1 cellular context compared by ENCODE assay signal in the genomic region with DNA sequence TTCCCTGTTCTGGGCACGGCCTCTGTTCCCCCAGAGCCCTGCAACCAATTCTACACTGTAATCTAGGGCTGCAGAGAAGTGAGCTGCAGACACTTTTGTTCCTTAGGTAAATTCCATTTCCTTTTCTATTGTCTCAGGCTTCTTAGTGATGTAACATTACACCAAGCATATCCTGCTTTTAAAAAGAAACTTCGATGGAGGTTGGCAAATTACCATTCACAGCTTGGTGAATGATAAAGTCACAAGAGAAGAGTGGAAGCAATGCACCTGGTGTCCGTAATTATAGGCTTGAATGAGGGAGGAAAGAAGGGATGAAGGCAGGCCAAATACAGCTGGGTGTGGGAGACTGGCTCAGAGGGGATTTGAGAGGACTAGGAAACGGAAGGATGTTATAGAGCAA.
TF ChIP-seq lines count a peak whose summit lies in the region.

No MANE protein-coding gene starts in this region.

TF ChIP-seq in H1, 55 proteins besides CTCF, POLR2A, EP300 and RAD21:
- TF ChIP-seq HDAC2 (IDR thresholded peaks at IDR 0.05; ENCODE audit: borderline replicate concordance in 1 of 2, low read depth in 2 of 2, low read length in 2 of 2) = peak in 1 of 2 experiments; percentile 60; a peak in 1 of 4 replicates
- no peak for TF ChIP-seq SAP30 (IDR thresholded peaks at IDR 0.05; ENCODE audit: insufficient read depth, insufficient replicate concordance, low read length)
- TF ChIP-seq, protein P1, sequence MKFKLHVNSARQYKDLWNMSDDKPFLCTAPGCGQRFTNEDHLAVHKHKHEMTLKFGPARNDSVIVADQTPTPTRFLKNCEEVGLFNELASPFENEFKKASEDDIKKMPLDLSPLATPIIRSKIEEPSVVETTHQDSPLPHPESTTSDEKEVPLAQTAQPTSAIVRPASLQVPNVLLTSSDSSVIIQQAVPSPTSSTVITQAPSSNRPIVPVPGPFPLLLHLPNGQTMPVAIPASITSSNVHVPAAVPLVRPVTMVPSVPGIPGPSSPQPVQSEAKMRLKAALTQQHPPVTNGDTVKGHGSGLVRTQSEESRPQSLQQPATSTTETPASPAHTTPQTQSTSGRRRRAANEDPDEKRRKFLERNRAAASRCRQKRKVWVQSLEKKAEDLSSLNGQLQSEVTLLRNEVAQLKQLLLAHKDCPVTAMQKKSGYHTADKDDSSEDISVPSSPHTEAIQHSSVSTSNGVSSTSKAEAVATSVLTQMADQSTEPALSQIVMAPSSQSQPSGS (IDR thresholded peaks at IDR 0.05; ENCODE audit: low read length) = no peak
- peak; percentile 58; the same call in 1 of the 2 replicates for TF ChIP-seq CEBPB (IDR thresholded peaks at IDR 0.05; ENCODE audit: low read depth, low read length)
- TF ChIP-seq RXRA (IDR thresholded peaks at IDR 0.05; ENCODE audit: insufficient read depth, low read depth, low read length) = no peak
- no peak for TF ChIP-seq BACH1 (IDR thresholded peaks at IDR 0.05; ENCODE audit: low read length)
- no peak; the same call in 1 of the 2 replicates for TF ChIP-seq JUND (IDR thresholded peaks at IDR 0.05; ENCODE audit: low read length)
- TF ChIP-seq NRF1 (IDR thresholded peaks at IDR 0.05; ENCODE audit: low read depth, low read length) = no peak
- TF ChIP-seq PHF8 (conservative IDR thresholded peaks at IDR 0.05; ENCODE audit: low read depth, low read length) = no peak
- TF ChIP-seq, protein P2, sequence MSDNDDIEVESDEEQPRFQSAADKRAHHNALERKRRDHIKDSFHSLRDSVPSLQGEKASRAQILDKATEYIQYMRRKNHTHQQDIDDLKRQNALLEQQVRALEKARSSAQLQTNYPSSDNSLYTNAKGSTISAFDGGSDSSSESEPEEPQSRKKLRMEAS (IDR thresholded peaks at IDR 0.05) = no peak
- TF ChIP-seq GTF2F1 (IDR thresholded peaks at IDR 0.05; ENCODE audit: borderline replicate concordance, low read depth, low read length) = no peak
- no peak for TF ChIP-seq TBP (IDR thresholded peaks at IDR 0.05; ENCODE audit: low read depth, low read length)
